Comparison of ENCODE assay signal across 8 cellular contexts in genomic region chr5:92518318-92518913, GRCh38.
DNase-seq lines count a peak whose midpoint lies in the region; ATAC-seq and TF ChIP-seq lines count a peak whose summit lies in the region.

No MANE protein-coding gene starts in this region.

- TF ChIP-seq CTCF in AG10803 (conservative IDR thresholded peaks at IDR 0.05; ENCODE audit: low read length) (peak; percentile 70), nephron progenitor cell (IDR thresholded peaks at IDR 0.05) (peak; percentile 58)

- H3K9me3 Mint-ChIP-seq in nephron progenitor cell = peaks cover under 1% of the 10 kb centered on the region

- DNase-seq in AG10803 (ENCODE audit: low read depth) = peak; percentile 38
- DNase-seq in NCI-H2081 (lab: John Stamatoyannopoulos, UW) = peak; percentile 32 to 57
- peak; percentile 1 for DNase-seq in cerebellum (ENCODE audit: low spot score)
- DNase-seq in nephron progenitor cell = peak; percentile 3
- no peak for DNase-seq in NCI-H1436 treated with DMSO at 0.1 percent for 48 hours (lab: John Stamatoyannopoulos, UW)
- DNase-seq in activated effector memory CD4-positive, alpha-beta T cell treated with anti-CD3 and anti-CD28 coated beads, Interleukin-2, amount 50 U/mL, for 16 hours = no peak

- H3K27ac Mint-ChIP-seq in nephron progenitor cell = no peak overlapping the region

- peaks cover 6% of the 10 kb centered on the region for H3K4me1 Mint-ChIP-seq in nephron progenitor cell

- H3K36me3 Mint-ChIP-seq in nephron progenitor cell (ENCODE audit: low read depth) = no peaks in the 10 kb centered on the region

- ATAC-seq in GM18520 (IDR thresholded peaks at IDR 0.05; ENCODE audit: unreplicated experiment) (peak; percentile 99), HG02870 (IDR thresholded peaks at IDR 0.05; ENCODE audit: unreplicated experiment) (peak; percentile 98)

- H3K27me3 Mint-ChIP-seq in nephron progenitor cell (ENCODE audit: low read depth, poor library complexity) = peaks cover 3% of the 10 kb centered on the region

- no peak overlapping the region for H3K4me3 ChIP-seq in AG10803 (ENCODE audit: low read length)

- no peak overlapping the region for H3K4me3 Mint-ChIP-seq in nephron progenitor cell

Comparison
In these comparisons a context has a peak if more than half of its experiments do, and no peak if none do; other contexts are left out.
1. DNase-seq: peak in AG10803 (single experiment), NCI-H2081 (2 of 2), cerebellum (single experiment) and nephron progenitor cell (single experiment); none in NCI-H1436 treated with DMSO at 0.1 percent for 48 hours (single experiment) and activated effector memory CD4-positive, alpha-beta T cell treated with anti-CD3 and anti-CD28 coated beads, Interleukin-2, amount 50 U/mL, for 16 hours (single experiment).